In the genomic region with DNA sequence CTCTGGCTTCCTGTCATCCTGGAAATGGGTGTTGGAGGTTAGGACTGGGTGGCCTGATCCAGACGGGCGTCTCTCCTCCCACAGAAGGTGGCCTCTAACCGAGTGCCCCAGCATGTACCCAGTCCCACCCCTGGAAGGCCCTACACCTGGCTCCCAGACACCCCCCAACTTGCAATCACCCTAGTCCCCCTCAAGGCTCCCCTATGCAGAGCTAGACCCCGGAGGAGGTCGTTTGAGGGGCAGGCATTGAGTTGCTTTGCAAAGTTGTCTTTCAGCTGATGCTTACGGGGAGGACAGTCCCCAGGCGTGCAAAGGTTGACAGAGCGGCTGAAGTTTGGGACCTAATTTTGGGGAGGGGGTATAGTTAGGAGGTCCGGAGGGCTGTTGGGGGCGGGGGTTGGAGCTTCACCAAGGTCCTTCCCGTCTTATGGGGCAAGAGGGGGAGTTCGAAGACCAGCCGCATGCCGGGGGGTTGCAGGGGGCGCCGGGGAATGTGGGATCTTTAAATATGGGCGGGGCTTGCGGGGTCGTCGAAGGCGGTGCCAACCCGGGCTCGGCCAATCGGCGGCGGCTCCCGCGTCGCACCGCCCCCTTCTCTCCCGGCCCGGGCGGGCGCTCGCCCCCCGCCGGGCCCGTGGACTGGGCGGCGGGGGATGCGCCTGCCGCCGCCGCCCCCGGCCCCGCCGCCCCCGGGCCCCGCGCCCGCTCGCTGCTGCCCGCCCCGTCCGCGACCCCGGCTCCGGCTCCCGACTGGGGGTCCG, we compare ENCODE assay signal across 13 cellular contexts. TPM values are rescaled to one million over a fixed set of nuclear protein-coding genes. Genes with fewer than 3 reads are reported as not detected.
DNase-seq lines count a peak whose midpoint lies in the region; ATAC-seq and TF ChIP-seq lines count a peak whose summit lies in the region.
"Had no signal": no experiment of that assay in that cellular context is flagged by ENCODE, and none has a peak within 500 bp of the region (broad histone marks: within the 10 kb centered on the region; RNA-seq: fewer than 3 reads in every experiment).

TSS of gene KCNN1 (plus strand) at position 611 of the 761 bp plus-strand sequence. CDS start 6,782 bp downstream, outside the sequence.

- peaks cover 0 to 71% (median 20%) of the 10 kb centered on the region in 3 donors for H3K27me3 ChIP-seq in psoas muscle (ENCODE audit: insufficient read depth in 3 of 3, low read length in 2 of 3)
- H3K27me3 ChIP-seq in foreskin keratinocyte: peaks cover 39% of the 10 kb centered on the region

- H3K9me3 ChIP-seq in psoas muscle: no peaks in the 10 kb centered on the region

- no peak for ATAC-seq in psoas muscle
- ATAC-seq in GM21381 (IDR thresholded peaks at IDR 0.05; ENCODE audit: unreplicated experiment): no peak
- ATAC-seq in foreskin keratinocyte: no peak

- 4 to 8% (median 6%) methylated on average over 23 to 60 of the region's 60 CpGs for WGBS in psoas muscle, 3 donors

- H3K4me3 ChIP-seq in fibroblast of pulmonary artery (replicated peaks; ENCODE audit: low read depth, low read length) (peak within 1 kb of the TSS; percentile 19), psoas muscle (peak within 1 kb of the TSS; percentile 38)

- H3K36me3 ChIP-seq in psoas muscle (ENCODE audit: insufficient read depth in 1 of 2, low read depth in 1 of 2): no peaks in the 10 kb centered on the region

- DNase-seq in NCI-H2227 (lab: John Stamatoyannopoulos, UW; ENCODE audit: unreplicated experiment): peak; percentile 59
- no peak for DNase-seq in NCI-H2227 treated with DMSO at 0.1 percent for 48 hours (lab: John Stamatoyannopoulos, UW)
- peak; percentile 46 for DNase-seq in NAMALWA (ENCODE audit: low spot score)
- no peak for DNase-seq in fibroblast of pulmonary artery (ENCODE audit: low read depth)
- no peak for DNase-seq in psoas muscle
- no peak for DNase-seq in foreskin keratinocyte
- no peak for DNase-seq in activated CD4-positive, alpha-beta T cell treated with anti-CD3 and anti-CD28 coated beads for 1 hour
- DNase-seq: activated gamma-delta T cell, AML-193 had no signal

- TF ChIP-seq CTCF in fibroblast of pulmonary artery (IDR thresholded peaks at IDR 0.05; ENCODE audit: low read length, missing control alignments) (no peak), psoas muscle (IDR thresholded peaks at IDR 0.05) (no peak), foreskin keratinocyte (conservative IDR thresholded peaks at IDR 0.05) (no peak)

- no peak within 1 kb of the TSS for H3K27ac ChIP-seq in psoas muscle
- H3K27ac ChIP-seq in foreskin keratinocyte: no peak within 1 kb of the TSS

- no peaks in the 10 kb centered on the region for H3K4me1 ChIP-seq in psoas muscle
- no peaks in the 10 kb centered on the region for H3K4me1 ChIP-seq in foreskin keratinocyte

- intact Hi-C loops in psoas muscle (cut with DNase I): loop anchor here in 1 of 2 donors (10.0 kb wide), 1 partner anchor 332 kb away; no protein-coding TSS in a partner anchor

RNA-seq across cellular contexts. Expression of gene KCNN1, which starts in this region (rescaled TPM):
- total RNA-seq in psoas muscle (not detected), foreskin keratinocyte (not detected in 2 replicates)
- polyA plus RNA-seq in psoas muscle (under 1 TPM in 2 of 3 donors, not detected in 1; 0.01 to 0.06 TPM), foreskin keratinocyte (0.02 and 0.03 TPM in 2 replicates)
- total RNA-seq: myocyte; T-helper 2 cell treated with Interferon-gamma antibody and Interleukin-4, amounts not matched to agents 100 ng/mL and 5 ng/mL, for 36 hours had no signal
- polyA plus RNA-seq: fibroblast of lung had no signal

Comparison
In these comparisons a context has a peak if more than half of its experiments do, and no peak if none do; other contexts are left out.
1. DNase-seq: peak in NCI-H2227 (single experiment) and NAMALWA (single experiment); none in NCI-H2227 treated with DMSO at 0.1 percent for 48 hours (single experiment), fibroblast of pulmonary artery (single experiment), psoas muscle (0 of 2), foreskin keratinocyte (0 of 2) and activated CD4-positive, alpha-beta T cell treated with anti-CD3 and anti-CD28 coated beads for 1 hour (single experiment).